8 cellular contexts compared by ENCODE assay signal in the genomic region with DNA sequence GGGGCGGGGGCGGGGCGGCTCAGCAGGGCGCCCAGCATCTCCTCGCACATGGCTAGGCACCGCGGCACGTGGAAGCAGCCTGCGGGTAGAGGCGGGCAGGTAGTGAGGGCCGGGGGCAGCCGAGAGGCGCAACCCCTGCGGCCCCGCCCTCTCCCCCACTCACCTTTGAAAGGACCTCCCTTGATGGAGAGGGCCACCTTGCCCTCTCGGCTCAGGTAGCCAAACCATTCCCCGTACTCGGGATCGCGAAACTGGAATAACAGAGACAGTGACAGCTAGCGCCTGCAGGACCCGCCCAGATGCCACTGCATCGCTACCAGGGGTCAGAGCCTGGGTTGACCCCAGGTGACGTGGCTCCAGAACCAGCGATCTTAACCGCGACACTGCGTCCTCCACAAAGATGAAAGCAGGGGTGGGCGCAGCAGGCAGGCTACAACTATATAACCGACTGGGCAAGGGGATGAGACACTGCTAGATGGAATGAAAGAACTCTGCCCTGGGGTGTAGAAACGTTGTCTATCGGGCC. TPM values are rescaled to one million over a fixed set of nuclear protein-coding genes. Genes with fewer than 3 reads are reported as not detected.
A peak's percentile ranks its signal among the peaks of the same experiment; 100 is the strongest.
DNase-seq lines count a peak whose midpoint lies in the region; TF ChIP-seq lines count a peak whose summit lies in the region.

No MANE protein-coding gene starts in this region.

- H4K20me1 ChIP-seq in OCI-LY7 (ENCODE audit: insufficient read depth, low read length): no peaks in the 10 kb centered on the region

- WGBS in esophagus squamous epithelium, 2 donors: 11 to 44% methylated on average over 3 to 12 of the region's 32 CpGs

- peak overlapping the region; percentile 88 for H3K4me2 ChIP-seq in OCI-LY7 (ENCODE audit: low read length)
- peak overlapping the region; percentile 79 for H3K4me2 ChIP-seq in skeletal muscle satellite cell (ENCODE audit: low read length)

- H3K27me3 ChIP-seq in cardiac muscle cell (no peaks in the 10 kb centered on the region), esophagus squamous epithelium (no peaks in the 10 kb centered on the region), skeletal muscle satellite cell (ENCODE audit: control insufficient read depth, insufficient read depth, low read length) (no peaks in the 10 kb centered on the region)

- BruUV-seq in OCI-LY7 (replicated peaks; lab: Mats Ljungman, UMichigan): no TSS peak

- H3K79me2 ChIP-seq in OCI-LY7 (ENCODE audit: insufficient read depth, low read depth, low read length): peaks cover 5% of the 10 kb centered on the region; the same call in 1 of the 2 replicates

- H3K9me3 ChIP-seq in cardiac muscle cell (ENCODE audit: low read depth) (no peaks in the 10 kb centered on the region), OCI-LY7 (ENCODE audit: low read length) (no peaks in the 10 kb centered on the region), esophagus squamous epithelium (no peaks in the 10 kb centered on the region), skeletal muscle satellite cell (replicated peaks; ENCODE audit: low read length) (no peaks in the 10 kb centered on the region)

- no peak for TF ChIP-seq POLR2A in esophagus squamous epithelium (IDR thresholded peaks at IDR 0.05)

- H3K27ac ChIP-seq in cardiac muscle cell (no peak overlapping the region), OCI-LY7 (ENCODE audit: low read depth, low read length, poor library complexity, severe bottlenecking) (peak overlapping the region; percentile 65), esophagus squamous epithelium (peak overlapping the region; percentile 19 to 85 (median 40))

- POLR2A ChIA-PET in OCI-LY7 (lab: Charles Lee): interaction anchor here (2.6 kb wide), 1 partner anchor 10 kb away, joined by 13 read pairs; no protein-coding TSS in a partner anchor

- no peaks in the 10 kb centered on the region for H3K4me1 ChIP-seq in cardiac muscle cell (ENCODE audit: low read depth)
- H3K4me1 ChIP-seq in OCI-LY7 (ENCODE audit: insufficient read depth, low read length, poor library complexity, severe bottlenecking): peaks cover 10% of the 10 kb centered on the region
- peaks cover 0 to 28% (median 8%) of the 10 kb centered on the region in 3 donors for H3K4me1 ChIP-seq in esophagus squamous epithelium
- H3K4me1 ChIP-seq in skeletal muscle satellite cell (ENCODE audit: control insufficient read depth, insufficient read depth, low read length): peaks cover 14% of the 10 kb centered on the region

- intact Hi-C loops in cardiac septum (cut with DNase I) (loop anchor here (2.0 kb wide), 1 partner anchor 35 kb away; a partner anchor contains a TSS), OCI-LY7 (cut with micrococcal nuclease; ENCODE audit: unreplicated experiment) (no loop called here), esophagus squamous epithelium (cut with DNase I) (no loop called here)

- TF ChIP-seq CTCF in cardiac muscle cell (IDR thresholded peaks at IDR 0.05; ENCODE audit: low read depth, low read length): no peak
- no peak for TF ChIP-seq CTCF in OCI-LY7 (conservative IDR thresholded peaks at IDR 0.05; ENCODE audit: low read length)
- TF ChIP-seq CTCF in esophagus squamous epithelium (IDR thresholded peaks at IDR 0.05): no peak

- peak overlapping the region; percentile 51 for H2AFZ ChIP-seq in OCI-LY7 (ENCODE audit: low read length)

- H3K4me3 ChIP-seq in cardiac muscle cell: peak overlapping the region; percentile 40
- H3K4me3 ChIP-seq in OCI-LY7 (ENCODE audit: low read depth, low read length, poor library complexity, severe bottlenecking): peak overlapping the region; percentile 87
- peak overlapping the region; percentile 62 to 78 (median 70) for H3K4me3 ChIP-seq in esophagus squamous epithelium
- H3K4me3 ChIP-seq in skeletal muscle satellite cell (ENCODE audit: low read length): peak overlapping the region; percentile 81

- H3K36me3 ChIP-seq in cardiac muscle cell (no peaks in the 10 kb centered on the region), OCI-LY7 (ENCODE audit: insufficient read depth, low read length) (peaks cover 18% of the 10 kb centered on the region), esophagus squamous epithelium (peaks cover 0 to 28% (median 0%) of the 10 kb centered on the region in 3 donors), skeletal muscle satellite cell (ENCODE audit: insufficient read depth, low read length) (peaks cover 20% of the 10 kb centered on the region)

- H3K9me2 ChIP-seq in OCI-LY7 (ENCODE audit: insufficient read depth, low read length): no peaks in the 10 kb centered on the region

- CTCF ChIA-PET in OCI-LY7 (lab: Charles Lee; ENCODE audit: unreplicated experiment): no interaction called here

- H3K9ac ChIP-seq in skeletal muscle satellite cell (ENCODE audit: low read depth, low read length): no peak overlapping the region

- DNase-seq in cardiac muscle cell (ENCODE audit: low read depth in 1 of 2, low spot score in 1 of 2): no peak
- no peak for DNase-seq in cardiac septum (ENCODE audit: low spot score)
- DNase-seq in OCI-LY7 (ENCODE audit: low spot score): no peak
- DNase-seq in esophagus squamous epithelium (lab: John Stamatoyannopoulos, UW): no peak
- no peak for DNase-seq in medulla oblongata (ENCODE audit: extremely low spot score)
- DNase-seq in COR-L47 (lab: John Stamatoyannopoulos, UW): no peak
- no peak for DNase-seq in SKM-1 (lab: John Stamatoyannopoulos, UW; ENCODE audit: unreplicated experiment)

RNA-seq across cellular contexts. Expression of a gene that starts 0.6 kb away (rescaled TPM):
- total RNA-seq in cardiac muscle cell (90.1 and 127 TPM in 2 replicates), cardiac septum (87.2 TPM), OCI-LY7 (2022) (90.5 and 105 TPM in 2 replicates), esophagus squamous epithelium (10 to 100 TPM; 42.5 to 92.5 (median 87.6) TPM)
- 163 and 186 TPM in 2 replicates for polyA plus RNA-seq in cardiac muscle cell
- total RNA-seq in OCI-LY7 (2014; rRNA removed; shearing (Covaris generic)): 77.5 and 82.7 TPM in 2 replicates
- total RNA-seq in skeletal muscle satellite cell (2012; rRNA removed): 102 and 164 TPM in 2 replicates

RNA-seq across cellular contexts. Expression of a gene that starts 9.1 kb away (rescaled TPM):
- 5.7 and 12.4 TPM in 2 replicates for total RNA-seq in cardiac muscle cell
- polyA plus RNA-seq in cardiac muscle cell: 7.4 and 8.7 TPM in 2 replicates
- 8.6 TPM for total RNA-seq in cardiac septum
- total RNA-seq in OCI-LY7 (2014; rRNA removed; shearing (Covaris generic)): 2.8 and 3.6 TPM in 2 replicates
- 6.2 and 6.8 TPM in 2 replicates for total RNA-seq in OCI-LY7 (2022)
- total RNA-seq in esophagus squamous epithelium: 1 to 10 TPM in 2 of 4 donors, under 1 TPM in 1, not detected in 1; 0.45 to 7.6 (median 3.1) TPM
- total RNA-seq in skeletal muscle satellite cell (2012; rRNA removed): 2.4 and 11.2 TPM in 2 replicates

RNA-seq across cellular contexts. Expression of a gene that starts 9.3 kb away (rescaled TPM):
- total RNA-seq in cardiac muscle cell: 20.5 and 47.4 TPM in 2 replicates
- polyA plus RNA-seq in cardiac muscle cell: 16.5 and 30.1 TPM in 2 replicates
- 22.9 TPM for total RNA-seq in cardiac septum
- 126 and 127 TPM in 2 replicates for total RNA-seq in OCI-LY7 (2014; rRNA removed; shearing (Covaris generic))
- 119 and 128 TPM in 2 replicates for total RNA-seq in OCI-LY7 (2022)
- 10 to 100 TPM in 1 of 4 donors, 1 to 10 TPM in 3; 3.9 to 18.3 (median 7.6) TPM for total RNA-seq in esophagus squamous epithelium
- total RNA-seq in skeletal muscle satellite cell (2012; rRNA removed): 0.76 and 1.3 TPM in 2 replicates

RNA-seq across cellular contexts. Expression of a gene that starts 30.9 kb away (rescaled TPM):
- total RNA-seq in cardiac muscle cell: not detected in 2 replicates
- polyA plus RNA-seq in cardiac muscle cell: 0.11 TPM in 1 of 2 replicates, not detected in the other
- total RNA-seq in cardiac septum: 3.3 TPM
- total RNA-seq in OCI-LY7 (2014; rRNA removed; shearing (Covaris generic)): 0.09 TPM in 1 of 2 replicates, not detected in the other
- total RNA-seq in OCI-LY7 (2022): 0.46 TPM in 1 of 2 replicates, not detected in the other
- total RNA-seq in esophagus squamous epithelium: 1 to 10 TPM in 1 of 4 donors, under 1 TPM in 3; 0.19 to 1.3 (median 0.29) TPM
- total RNA-seq in skeletal muscle satellite cell (2012; rRNA removed): 0.22 TPM in 1 of 2 replicates, not detected in the other

RNA-seq across cellular contexts. Expression of a gene that starts 36.2 kb away (rescaled TPM):
- total RNA-seq in cardiac muscle cell (72.7 and 85.6 TPM in 2 replicates), cardiac septum (39.5 TPM), OCI-LY7 (2022) (134 TPM in 2 replicates), esophagus squamous epithelium (10 to 100 TPM; 22.2 to 54.0 (median 37.0) TPM)
- 21.5 and 30.1 TPM in 2 replicates for polyA plus RNA-seq in cardiac muscle cell
- 51.9 and 64.2 TPM in 2 replicates for total RNA-seq in OCI-LY7 (2014; rRNA removed; shearing (Covaris generic))
- 22.6 and 24.5 TPM in 2 replicates for total RNA-seq in skeletal muscle satellite cell (2012; rRNA removed)
